Comparison of ENCODE assay signal across 32 cellular contexts in genomic region chr14:55720796-55721195, GRCh38.
"Had no signal": no experiment of that assay in that cellular context is flagged by ENCODE, and none has a peak within 500 bp of the region (broad histone marks: within the 10 kb centered on the region; RNA-seq: fewer than 3 reads in every experiment).

No MANE protein-coding gene starts in this region.

- H3K36me3 Mint-ChIP-seq: activated CD8-positive, alpha-beta memory T cell treated with anti-CD3 and anti-CD28 coated beads, Interleukin-2, amount 10 ng/mL, durations not matched to agents 7 days and 5 days; activated naive CD8-positive, alpha-beta T cell treated with anti-CD3 and anti-CD28 coated beads, Interleukin-2, amount 10 ng/mL, durations not matched to agents 7 days and 5 days; WTC11 had no signal

- DNase-seq: activated CD4-positive, alpha-beta memory T cell treated with anti-CD3 and anti-CD28 coated beads, Interleukin-2, amount 10 ng/mL, durations not matched to agents 7 days and 5 days; activated CD4-positive, alpha-beta T cell treated with anti-CD3 and anti-CD28 coated beads for 1 hour; activated CD4-positive, alpha-beta T cell treated with anti-CD3 and anti-CD28 coated beads for 36 hours; activated CD4-positive, alpha-beta T cell treated with anti-CD3 and anti-CD28 coated beads for 48 hours; activated CD4-positive, alpha-beta T cell treated with anti-CD3 and anti-CD28 coated beads, Interleukin-2, amount 10 ng/mL, durations not matched to agents 7 days and 5 days; activated CD4-positive, alpha-beta T cell treated with anti-CD3 and anti-CD28 coated beads, Interleukin-2, amount 50 U/mL, for 48 hours; activated CD4-positive, CD25-positive, alpha-beta regulatory T cell; activated CD8-positive, alpha-beta memory T cell treated with anti-CD3 and anti-CD28 coated beads for 24 hours; activated CD8-positive, alpha-beta memory T cell treated with anti-CD3 and anti-CD28 coated beads, Interleukin-2, amount 10 ng/mL, durations not matched to agents 7 days and 5 days; activated CD8-positive, alpha-beta memory T cell treated with anti-CD3 and anti-CD28 coated beads, Interleukin-2, amount 50 U/mL, for 48 hours; activated CD8-positive, alpha-beta T cell treated with anti-CD3 and anti-CD28 coated beads, Interleukin-2, amount 10 ng/mL, durations not matched to agents 7 days and 5 days; activated effector memory CD4-positive, alpha-beta T cell treated with anti-CD3 and anti-CD28 coated beads, Interleukin-2, amount 50 U/mL, for 16 hours; activated gamma-delta T cell treated with Interleukin-2 at 50 U/mL for 16 hours; activated naive CD4-positive, alpha-beta T cell; activated naive CD4-positive, alpha-beta T cell treated with anti-CD3 and anti-CD28 coated beads for 36 hours; activated naive CD4-positive, alpha-beta T cell treated with anti-CD3 and anti-CD28 coated beads, Interleukin-2, amount 50 U/mL, for 16 hours; activated naive CD8-positive, alpha-beta T cell treated with anti-CD3 and anti-CD28 coated beads, Interleukin-2, amount 10 ng/mL, durations not matched to agents 7 days and 5 days; activated naive CD8-positive, alpha-beta T cell treated with anti-CD3 and anti-CD28 coated beads, Interleukin-2, amount 50 U/mL, for 24 hours; activated T-cell treated with anti-CD3 and anti-CD28 coated beads, Interleukin-2, amount 50 U/mL, for 24 hours; activated T-cell treated with anti-CD3 and anti-CD28 coated beads, Interleukin-2, amount 50 U/mL, for 48 hours; amniotic stem cell; aorta; central memory CD4-positive, alpha-beta T cell; T-cell; T-helper 17 cell; WERI-Rb-1 had no signal

- H3K9me3 Mint-ChIP-seq: activated CD4-positive, alpha-beta memory T cell treated with anti-CD3 and anti-CD28 coated beads, Interleukin-2, amount 10 ng/mL, durations not matched to agents 7 days and 5 days; activated CD4-positive, alpha-beta T cell treated with anti-CD3 and anti-CD28 coated beads, Interleukin-2, amount 10 ng/mL, durations not matched to agents 7 days and 5 days; activated naive CD4-positive, alpha-beta T cell treated with anti-CD3 and anti-CD28 coated beads for 36 hours; activated naive CD8-positive, alpha-beta T cell treated with anti-CD3 and anti-CD28 coated beads, Interleukin-2, amount 10 ng/mL, durations not matched to agents 7 days and 5 days; activated naive CD8-positive, alpha-beta T cell treated with anti-CD3 and anti-CD28 coated beads, Interleukin-2, amount 50 U/mL, for 24 hours; activated T-cell treated with anti-CD3 and anti-CD28 coated beads, Interleukin-2, amount 50 U/mL, for 24 hours; T-cell; WTC11 had no signal

- H3K4me1 ChIP-seq: breast epithelium had no signal

- H3K4me3 Mint-ChIP-seq: activated CD4-positive, alpha-beta memory T cell treated with anti-CD3 and anti-CD28 coated beads, Interleukin-2, amount 10 ng/mL, durations not matched to agents 7 days and 5 days; activated CD4-positive, alpha-beta T cell treated with anti-CD3 and anti-CD28 coated beads for 36 hours; activated CD4-positive, alpha-beta T cell treated with anti-CD3 and anti-CD28 coated beads, Interleukin-2, amount 10 ng/mL, durations not matched to agents 7 days and 5 days; activated CD8-positive, alpha-beta memory T cell treated with anti-CD3 and anti-CD28 coated beads, Interleukin-2, amount 10 ng/mL, durations not matched to agents 7 days and 5 days; activated CD8-positive, alpha-beta T cell treated with anti-CD3 and anti-CD28 coated beads, Interleukin-2, amount 10 ng/mL, durations not matched to agents 7 days and 5 days; activated naive CD4-positive, alpha-beta T cell treated with anti-CD3 and anti-CD28 coated beads for 36 hours; activated naive CD8-positive, alpha-beta T cell; activated naive CD8-positive, alpha-beta T cell treated with anti-CD3 and anti-CD28 coated beads, Interleukin-2, amount 10 ng/mL, durations not matched to agents 7 days and 5 days; activated naive CD8-positive, alpha-beta T cell treated with anti-CD3 and anti-CD28 coated beads, Interleukin-2, amount 50 U/mL, for 24 hours; activated T-cell treated with anti-CD3 and anti-CD28 coated beads, Interleukin-2, amount 50 U/mL, for 24 hours; T-cell; T-helper 17 cell; WTC11 had no signal

- H3K4me3 ChIP-seq: body of pancreas, breast epithelium had no signal

- H3K27me3 ChIP-seq: body of pancreas, brain microvascular endothelial cell, breast epithelium had no signal

- H3K4me1 Mint-ChIP-seq: activated CD4-positive, alpha-beta memory T cell treated with anti-CD3 and anti-CD28 coated beads, Interleukin-2, amount 10 ng/mL, durations not matched to agents 7 days and 5 days; activated CD4-positive, alpha-beta T cell treated with anti-CD3 and anti-CD28 coated beads for 36 hours; activated CD4-positive, alpha-beta T cell treated with anti-CD3 and anti-CD28 coated beads, Interleukin-2, amount 10 ng/mL, durations not matched to agents 7 days and 5 days; activated naive CD8-positive, alpha-beta T cell treated with anti-CD3 and anti-CD28 coated beads, Interleukin-2, amount 50 U/mL, for 24 hours; T-cell; T-helper 17 cell; WTC11 had no signal

- H3K27ac Mint-ChIP-seq: activated CD4-positive, alpha-beta memory T cell treated with anti-CD3 and anti-CD28 coated beads, Interleukin-2, amount 10 ng/mL, durations not matched to agents 7 days and 5 days; activated CD4-positive, alpha-beta T cell treated with anti-CD3 and anti-CD28 coated beads for 36 hours; activated CD4-positive, alpha-beta T cell treated with anti-CD3 and anti-CD28 coated beads, Interleukin-2, amount 10 ng/mL, durations not matched to agents 7 days and 5 days; activated CD8-positive, alpha-beta memory T cell treated with anti-CD3 and anti-CD28 coated beads, Interleukin-2, amount 10 ng/mL, durations not matched to agents 7 days and 5 days; activated CD8-positive, alpha-beta T cell treated with anti-CD3 and anti-CD28 coated beads, Interleukin-2, amount 10 ng/mL, durations not matched to agents 7 days and 5 days; activated naive CD4-positive, alpha-beta T cell treated with anti-CD3 and anti-CD28 coated beads for 36 hours; activated naive CD8-positive, alpha-beta T cell; activated naive CD8-positive, alpha-beta T cell treated with anti-CD3 and anti-CD28 coated beads, Interleukin-2, amount 10 ng/mL, durations not matched to agents 7 days and 5 days; activated naive CD8-positive, alpha-beta T cell treated with anti-CD3 and anti-CD28 coated beads, Interleukin-2, amount 50 U/mL, for 24 hours; activated T-cell treated with anti-CD3 and anti-CD28 coated beads, Interleukin-2, amount 50 U/mL, for 24 hours; T-cell; T-helper 17 cell; WTC11 had no signal

- H3K27ac ChIP-seq: body of pancreas, brain microvascular endothelial cell, breast epithelium, WERI-Rb-1 had no signal

- H3K27me3 Mint-ChIP-seq: activated CD4-positive, alpha-beta memory T cell treated with anti-CD3 and anti-CD28 coated beads, Interleukin-2, amount 10 ng/mL, durations not matched to agents 7 days and 5 days; activated CD4-positive, alpha-beta T cell treated with anti-CD3 and anti-CD28 coated beads for 36 hours; activated CD4-positive, alpha-beta T cell treated with anti-CD3 and anti-CD28 coated beads, Interleukin-2, amount 10 ng/mL, durations not matched to agents 7 days and 5 days; activated CD8-positive, alpha-beta memory T cell treated with anti-CD3 and anti-CD28 coated beads, Interleukin-2, amount 10 ng/mL, durations not matched to agents 7 days and 5 days; activated naive CD8-positive, alpha-beta T cell; activated naive CD8-positive, alpha-beta T cell treated with anti-CD3 and anti-CD28 coated beads, Interleukin-2, amount 10 ng/mL, durations not matched to agents 7 days and 5 days; activated naive CD8-positive, alpha-beta T cell treated with anti-CD3 and anti-CD28 coated beads, Interleukin-2, amount 50 U/mL, for 24 hours; activated T-cell treated with anti-CD3 and anti-CD28 coated beads, Interleukin-2, amount 50 U/mL, for 24 hours; T-cell; T-helper 17 cell had no signal

- ATAC-seq: activated CD4-positive, alpha-beta T cell treated with anti-CD3 and anti-CD28 coated beads for 36 hours; activated CD4-positive, CD25-positive, alpha-beta regulatory T cell treated with anti-CD3 and anti-CD28 coated beads, Interleukin-2, amount 50 U/mL, for 24 hours; activated CD8-positive, alpha-beta memory T cell treated with anti-CD3 and anti-CD28 coated beads, Interleukin-2, amount 10 ng/mL, durations not matched to agents 7 days and 5 days; activated CD8-positive, alpha-beta T cell treated with anti-CD3 and anti-CD28 coated beads, Interleukin-2, amount 10 ng/mL, durations not matched to agents 7 days and 5 days; activated naive CD8-positive, alpha-beta T cell treated with anti-CD3 and anti-CD28 coated beads, Interleukin-2, amount 50 U/mL, for 24 hours; T-cell; T-helper 17 cell had no signal

- H3K9me3 ChIP-seq: body of pancreas, breast epithelium had no signal

- H3K36me3 ChIP-seq: brain microvascular endothelial cell, breast epithelium, WERI-Rb-1 had no signal
